8 cellular contexts compared by ENCODE assay signal in genomic region chr17:16415031-16415924, GRCh38. TPM values are rescaled to one million over a fixed set of nuclear protein-coding genes. Genes with fewer than 3 reads are reported as not detected.
A peak's percentile ranks its signal among the peaks of the same experiment; 100 is the strongest.
DNase-seq lines count a peak whose midpoint lies in the region; ATAC-seq and TF ChIP-seq lines count a peak whose summit lies in the region.

TRPV2 (plus strand) TSS chr17:16415571; CDS start chr17:16417669, 2,098 bp downstream.

- peaks cover 47% of the 10 kb centered on the region for H3K4me1 Mint-ChIP-seq in activated naive CD4-positive, alpha-beta T cell treated with anti-CD3 and anti-CD28 coated beads, Interleukin-2, amount 10 ng/mL, durations not matched to agents 7 days and 5 days

- peaks cover 28% of the 10 kb centered on the region for H3K36me3 Mint-ChIP-seq in activated naive CD4-positive, alpha-beta T cell treated with anti-CD3 and anti-CD28 coated beads, Interleukin-2, amount 10 ng/mL, durations not matched to agents 7 days and 5 days

- peak; percentile 11 for TF ChIP-seq CTCF in smooth muscle cell (IDR thresholded peaks at IDR 0.05; ENCODE audit: borderline replicate concordance, insufficient read depth, poor library complexity, severe bottlenecking)

- H3K36me3 ChIP-seq in smooth muscle cell (ENCODE audit: low read depth) = no peaks in the 10 kb centered on the region

- no peaks in the 10 kb centered on the region for H3K9me3 ChIP-seq in smooth muscle cell (replicated peaks; ENCODE audit: low read depth)

- peak within 1 kb of the TSS; percentile 34 for H3K9ac ChIP-seq in smooth muscle cell (ENCODE audit: low read depth)

- H4K20me1 ChIP-seq in smooth muscle cell (ENCODE audit: low read depth) = no peaks in the 10 kb centered on the region

- ATAC-seq in GM21423 (IDR thresholded peaks at IDR 0.05; ENCODE audit: unreplicated experiment) (peak; percentile 40), GM21515 (IDR thresholded peaks at IDR 0.05; ENCODE audit: unreplicated experiment) (no peak)

- H3K4me3 ChIP-seq in smooth muscle cell = peak within 1 kb of the TSS; percentile 49

- CTCF ChIA-PET in activated naive CD4-positive, alpha-beta T cell treated with anti-CD3 and anti-CD28 coated beads, Interleukin-2, amount 10 ng/mL, durations not matched to agents 7 days and 5 days (lab: Charles Lee) = interaction anchor here (0.6 to 3.8 kb wide), 17 partner anchors 8 to 130 kb away, joined by 3 to 44 read pairs (median 3); partner anchors contain the start of gene UBB

- H3K79me2 ChIP-seq in smooth muscle cell (ENCODE audit: low read depth) = peaks cover 14% of the 10 kb centered on the region

- 28% methylated on average over 19 of the region's 21 CpGs for WGBS in smooth muscle cell (ENCODE audit: low lambda C conversion rate)

- H3K27ac Mint-ChIP-seq in activated naive CD4-positive, alpha-beta T cell treated with anti-CD3 and anti-CD28 coated beads, Interleukin-2, amount 10 ng/mL, durations not matched to agents 7 days and 5 days = peak within 1 kb of the TSS; percentile 97

- peak within 1 kb of the TSS; percentile 33 for H3K27ac ChIP-seq in smooth muscle cell (ENCODE audit: low read depth)

- H3K4me3 Mint-ChIP-seq in activated naive CD4-positive, alpha-beta T cell treated with anti-CD3 and anti-CD28 coated beads, Interleukin-2, amount 10 ng/mL, durations not matched to agents 7 days and 5 days = peak within 1 kb of the TSS; percentile 94

- H3K27me3 ChIP-seq in smooth muscle cell (ENCODE audit: low read depth) = no peaks in the 10 kb centered on the region

- peaks cover 12% of the 10 kb centered on the region for H3K4me1 ChIP-seq in smooth muscle cell (ENCODE audit: low read depth)

- H3F3A ChIP-seq in smooth muscle cell (ENCODE audit: low read depth) = peaks cover 18% of the 10 kb centered on the region

- DNase-seq in CD1c-positive myeloid dendritic cell (ENCODE audit: extremely low spot score) (peak; percentile 45), NOMO-1 (lab: John Stamatoyannopoulos, UW; ENCODE audit: unreplicated experiment in 2 of 2) (peak; percentile 50 to 61), hepatic stellate cell (ENCODE audit: low spot score) (peak; percentile 50), smooth muscle cell (lab: John Stamatoyannopoulos, UW; ENCODE audit: unreplicated experiment) (no peak), NCI-H2107 (lab: John Stamatoyannopoulos, UW) (no peak)
- DNase-seq in activated naive CD4-positive, alpha-beta T cell treated with anti-CD3 and anti-CD28 coated beads, Interleukin-2, amount 10 ng/mL, durations not matched to agents 7 days and 5 days = peak; percentile 73

- peak within 1 kb of the TSS; percentile 89 for H3K4me2 ChIP-seq in smooth muscle cell

- H3K9me3 Mint-ChIP-seq in activated naive CD4-positive, alpha-beta T cell treated with anti-CD3 and anti-CD28 coated beads, Interleukin-2, amount 10 ng/mL, durations not matched to agents 7 days and 5 days = no peaks in the 10 kb centered on the region

- H2AFZ ChIP-seq in smooth muscle cell (ENCODE audit: low read depth) = peak within 1 kb of the TSS; percentile 29

- no peaks in the 10 kb centered on the region for H3K27me3 Mint-ChIP-seq in activated naive CD4-positive, alpha-beta T cell treated with anti-CD3 and anti-CD28 coated beads, Interleukin-2, amount 10 ng/mL, durations not matched to agents 7 days and 5 days

RNA-seq across cellular contexts. Expression of gene TRPV2, which starts in this region (rescaled TPM):
- total RNA-seq in smooth muscle cell = 51.4 and 58.0 TPM in 2 replicates
- 65.6 and 92.9 TPM in 2 replicates for polyA plus RNA-seq in smooth muscle cell

Comparison
In these comparisons a context has a peak if more than half of its experiments do, and no peak if none do; other contexts are left out.
1. DNase-seq: peak in CD1c-positive myeloid dendritic cell (single experiment), NOMO-1 (2 of 2), activated naive CD4-positive, alpha-beta T cell treated with anti-CD3 and anti-CD28 coated beads, Interleukin-2, amount 10 ng/mL, durations not matched to agents 7 days and 5 days (single experiment) and hepatic stellate cell (single experiment); none in smooth muscle cell (single experiment) and NCI-H2107 (single experiment).